In the genomic region with DNA sequence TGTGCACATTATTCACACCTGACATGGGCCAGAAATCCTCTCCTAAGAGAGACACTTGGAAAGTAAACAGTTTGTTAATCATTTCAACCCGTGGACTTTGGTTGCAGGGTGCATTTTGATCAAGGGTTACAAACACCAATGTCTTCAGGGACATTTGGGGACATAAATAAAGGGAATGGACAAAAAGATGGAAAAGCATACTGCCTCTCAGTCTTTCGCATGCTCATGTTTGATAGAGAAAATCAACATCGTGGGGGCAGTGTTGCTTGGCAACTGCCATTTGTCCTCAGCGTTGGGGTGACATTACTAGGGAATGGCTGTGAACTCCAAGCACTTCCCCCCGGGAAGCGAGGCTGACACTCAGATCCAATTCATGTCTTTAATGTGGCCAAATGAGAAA, we compare ENCODE assay signal across 14 cellular contexts.
DNase-seq lines count a peak whose midpoint lies in the region; ATAC-seq and FAIRE-seq lines count a peak whose summit lies in the region.
"Had no signal": no experiment of that assay in that cellular context is flagged by ENCODE, and none has a peak within 500 bp of the region (broad histone marks: within the 10 kb centered on the region; RNA-seq: fewer than 3 reads in every experiment).

No MANE protein-coding gene starts in this region.

- FAIRE-seq in islet of Langerhans (lab: Jason Lieb, UNC) = peak; percentile 90

- H3K27ac Mint-ChIP-seq in activated T-helper 1 cell treated with anti-CD3 and anti-CD28 coated beads, Interleukin-12 subunit alpha, Interleukin-12 subunit beta, Interleukin-2, Interleukin-4 antibody, amounts not matched to agents 30 ng/mL and 10 ng/mL and 1 ng/mL, durations not matched to agents 14 hours and 24 hours and 36 hours = peak overlapping the region; percentile 72
- peak overlapping the region; percentile 78 for H3K27ac Mint-ChIP-seq in stimulated activated memory B cell treated with anti-CD40 and anti-IgM and Interleukin-4, amounts not matched to agents 10 μg/mL and 1 μg/mL and 100 μg/mL, for 72 hours

- peaks cover 74% of the 10 kb centered on the region for H3K4me1 Mint-ChIP-seq in activated T-helper 1 cell treated with anti-CD3 and anti-CD28 coated beads, Interleukin-12 subunit alpha, Interleukin-12 subunit beta, Interleukin-2, Interleukin-4 antibody, amounts not matched to agents 30 ng/mL and 10 ng/mL and 1 ng/mL, durations not matched to agents 14 hours and 24 hours and 36 hours (ENCODE audit: low read depth)
- peaks cover 64% of the 10 kb centered on the region for H3K4me1 Mint-ChIP-seq in stimulated activated memory B cell treated with anti-CD40 and anti-IgM and Interleukin-4, amounts not matched to agents 10 μg/mL and 1 μg/mL and 100 μg/mL, for 72 hours

- H3K36me3 Mint-ChIP-seq in activated T-helper 1 cell treated with anti-CD3 and anti-CD28 coated beads, Interleukin-12 subunit alpha, Interleukin-12 subunit beta, Interleukin-2, Interleukin-4 antibody, amounts not matched to agents 30 ng/mL and 10 ng/mL and 1 ng/mL, durations not matched to agents 14 hours and 24 hours and 36 hours (ENCODE audit: low read depth) = peaks cover 23% of the 10 kb centered on the region
- no peaks in the 10 kb centered on the region for H3K36me3 Mint-ChIP-seq in stimulated activated memory B cell treated with anti-CD40 and anti-IgM and Interleukin-4, amounts not matched to agents 10 μg/mL and 1 μg/mL and 100 μg/mL, for 72 hours

- intact Hi-C loops in activated T-helper 1 cell treated with anti-CD3 and anti-CD28 coated beads, Interleukin-12 subunit alpha, Interleukin-12 subunit beta, Interleukin-2, Interleukin-4 antibody, amounts not matched to agents 30 ng/mL and 10 ng/mL and 1 ng/mL, durations not matched to agents 14 hours and 24 hours and 36 hours (cut with micrococcal nuclease) = no loop called here

- H3K27me3 Mint-ChIP-seq in activated T-helper 1 cell treated with anti-CD3 and anti-CD28 coated beads, Interleukin-12 subunit alpha, Interleukin-12 subunit beta, Interleukin-2, Interleukin-4 antibody, amounts not matched to agents 30 ng/mL and 10 ng/mL and 1 ng/mL, durations not matched to agents 14 hours and 24 hours and 36 hours (ENCODE audit: insufficient read depth) = no peaks in the 10 kb centered on the region
- no peaks in the 10 kb centered on the region for H3K27me3 Mint-ChIP-seq in stimulated activated memory B cell treated with anti-CD40 and anti-IgM and Interleukin-4, amounts not matched to agents 10 μg/mL and 1 μg/mL and 100 μg/mL, for 72 hours
- H3K27me3 Mint-ChIP-seq: stimulated activated naive CD8-positive, alpha-beta T cell treated with anti-CD3 and anti-CD28 coated beads, Interleukin-15, Interleukin-2, amounts not matched to agents 100 ng/mL and 50 ng/mL, for 24 hours had no signal

- H3K9me3 Mint-ChIP-seq in activated T-helper 1 cell treated with anti-CD3 and anti-CD28 coated beads, Interleukin-12 subunit alpha, Interleukin-12 subunit beta, Interleukin-2, Interleukin-4 antibody, amounts not matched to agents 30 ng/mL and 10 ng/mL and 1 ng/mL, durations not matched to agents 14 hours and 24 hours and 36 hours = no peaks in the 10 kb centered on the region
- no peaks in the 10 kb centered on the region for H3K9me3 Mint-ChIP-seq in stimulated activated memory B cell treated with anti-CD40 and anti-IgM and Interleukin-4, amounts not matched to agents 10 μg/mL and 1 μg/mL and 100 μg/mL, for 72 hours
- H3K9me3 Mint-ChIP-seq: stimulated activated naive CD8-positive, alpha-beta T cell treated with anti-CD3 and anti-CD28 coated beads, Interleukin-15, Interleukin-2, amounts not matched to agents 100 ng/mL and 50 ng/mL, for 24 hours had no signal

- peak; percentile 26 for DNase-seq in activated CD8-positive, alpha-beta memory T cell treated with anti-CD3 and anti-CD28 coated beads for 24 hours
- DNase-seq in activated CD8-positive, alpha-beta memory T cell treated with anti-CD3 and anti-CD28 coated beads, Interleukin-2, amount 50 U/mL, for 48 hours = no peak
- no peak for DNase-seq in activated T-helper 1 cell treated with anti-CD3 and anti-CD28 coated beads, Interleukin-12 subunit alpha, Interleukin-12 subunit beta, Interleukin-2, Interleukin-4 antibody, amounts not matched to agents 30 ng/mL and 10 ng/mL and 1 ng/mL, durations not matched to agents 14 hours and 24 hours and 36 hours (ENCODE audit: low spot score)
- DNase-seq in iPS-NIHi11 (ENCODE audit: low spot score) (no peak), NCI-H2171 treated with DMSO at 0.1 percent for 48 hours (lab: John Stamatoyannopoulos, UW) (no peak)
- DNase-seq: activated naive CD4-positive, alpha-beta T cell treated with Interleukin-2 at 50 U/mL for 16 hours; dermis blood vessel endothelial cell; NCI-H82; RPMI8226; uterus had no signal

- H3K4me3 Mint-ChIP-seq in activated T-helper 1 cell treated with anti-CD3 and anti-CD28 coated beads, Interleukin-12 subunit alpha, Interleukin-12 subunit beta, Interleukin-2, Interleukin-4 antibody, amounts not matched to agents 30 ng/mL and 10 ng/mL and 1 ng/mL, durations not matched to agents 14 hours and 24 hours and 36 hours = no peak overlapping the region
- no peak overlapping the region for H3K4me3 Mint-ChIP-seq in stimulated activated memory B cell treated with anti-CD40 and anti-IgM and Interleukin-4, amounts not matched to agents 10 μg/mL and 1 μg/mL and 100 μg/mL, for 72 hours
- H3K4me3 Mint-ChIP-seq: stimulated activated naive CD8-positive, alpha-beta T cell treated with anti-CD3 and anti-CD28 coated beads, Interleukin-15, Interleukin-2, amounts not matched to agents 100 ng/mL and 50 ng/mL, for 24 hours had no signal

- no peak for ATAC-seq in stimulated activated memory B cell treated with anti-CD40 and anti-IgM and Interleukin-4, amounts not matched to agents 10 μg/mL and 1 μg/mL and 100 μg/mL, for 72 hours
- ATAC-seq in GM18868 (IDR thresholded peaks at IDR 0.05; ENCODE audit: unreplicated experiment) = no peak
